8 cellular contexts compared by ENCODE assay signal in the genomic region with DNA sequence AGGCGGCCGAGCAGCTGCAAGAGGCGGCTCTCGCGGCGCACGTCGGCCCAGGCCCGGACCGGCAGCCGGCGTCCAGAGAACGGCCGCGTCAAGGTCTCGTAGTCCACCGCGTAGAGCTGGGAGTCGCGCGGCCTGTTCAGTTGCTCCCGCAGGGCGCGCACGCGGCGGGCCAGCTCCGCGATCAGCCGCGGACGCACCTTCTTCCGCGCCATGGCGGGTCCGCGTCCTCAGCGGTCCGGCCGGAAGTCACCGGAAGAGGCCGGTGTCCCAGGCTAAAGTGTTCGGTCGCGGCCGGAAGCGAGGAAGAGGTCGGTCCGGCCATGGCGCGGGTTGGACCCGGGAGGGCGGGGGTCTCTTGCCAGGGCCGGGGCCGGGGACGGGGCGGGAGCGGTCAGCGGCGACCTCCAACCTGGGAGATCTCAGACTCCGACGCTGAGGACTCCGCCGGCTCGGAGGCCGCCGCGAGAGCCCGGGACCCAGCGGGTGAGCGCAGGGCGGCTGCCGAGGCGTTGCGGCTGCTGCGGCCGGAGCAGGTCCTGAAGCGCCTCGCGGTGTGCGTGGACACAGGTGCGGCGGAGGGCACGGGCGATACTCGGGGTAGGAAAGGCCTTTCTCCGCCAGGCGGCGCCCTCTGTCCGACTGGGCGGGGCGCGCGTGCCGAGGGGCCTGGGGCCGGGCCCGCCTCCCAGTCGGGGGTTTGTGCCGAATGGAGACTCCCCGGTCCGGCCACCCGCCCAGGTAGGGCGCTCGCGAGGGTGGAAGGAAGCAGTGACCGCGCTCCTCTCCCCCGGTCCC. TPM values are rescaled to one million over a fixed set of nuclear protein-coding genes. Genes with fewer than 3 reads are reported as not detected.
DNase-seq lines count a peak whose midpoint lies in the region; ATAC-seq, FAIRE-seq and TF ChIP-seq lines count a peak whose summit lies in the region.

A gene (minus strand): TSS at position 227 of the 795 bp plus-strand sequence. CDS start 15 bp downstream, at position 212.

- H3K9me3 ChIP-seq in pancreas = no peaks in the 10 kb centered on the region
- H3K9me3 ChIP-seq in thymus (ENCODE audit: control insufficient read depth) = no peaks in the 10 kb centered on the region

- H3K27me3 ChIP-seq in pancreas (no peaks in the 10 kb centered on the region), thymus (ENCODE audit: control insufficient read depth, insufficient read depth) (no peaks in the 10 kb centered on the region)

- H3K27ac Mint-ChIP-seq in activated naive CD8-positive, alpha-beta T cell = peak within 1 kb of the TSS; percentile 99

- no peak for FAIRE-seq in pancreas (lab: Jason Lieb, UNC)

- 0 to 1% methylated on average over 59 to 108 of the region's 108 CpGs for WGBS in pancreas, 2 donors
- WGBS in thymus = under 1% methylated on average over 108 of the region's 108 CpGs

- intact Hi-C loops in head of caudate nucleus (cut with DNase I) = no loop called here
- intact Hi-C loops in pancreas (cut with DNase I) = no loop called here

- DNase-seq in DMS153 treated with DMSO at 0.1 percent for 48 hours (lab: John Stamatoyannopoulos, UW; ENCODE audit: unreplicated experiment) = peak; percentile 75
- peak; percentile 67 for DNase-seq in MV-4-11 (lab: John Stamatoyannopoulos, UW)
- peak; percentile 69 for DNase-seq in SKM-1 (lab: John Stamatoyannopoulos, UW; ENCODE audit: unreplicated experiment)
- peak in 41 of 42 donors; percentile 56 to 92 (median 84) for DNase-seq in head of caudate nucleus
- DNase-seq in pancreas = peak; percentile 76 to 96 (median 90)

- peak; percentile 60 to 74 (median 66) for TF ChIP-seq CTCF in pancreas (IDR thresholded peaks at IDR 0.05)

- peaks cover 3% of the 10 kb centered on the region for H3K36me3 Mint-ChIP-seq in activated naive CD8-positive, alpha-beta T cell

- H3K4me1 Mint-ChIP-seq in activated naive CD8-positive, alpha-beta T cell (ENCODE audit: low read depth) = peaks cover 6% of the 10 kb centered on the region

- no peaks in the 10 kb centered on the region for H3K27me3 Mint-ChIP-seq in activated naive CD8-positive, alpha-beta T cell

- H3K4me3 Mint-ChIP-seq in activated naive CD8-positive, alpha-beta T cell = peak within 1 kb of the TSS; percentile 99

- H3K4me1 ChIP-seq in pancreas = peaks cover 9 to 13% (median 9%) of the 10 kb centered on the region in 3 donors
- H3K4me1 ChIP-seq in thymus (ENCODE audit: control insufficient read depth, insufficient read depth, low read length) = peaks cover 20% of the 10 kb centered on the region

- no peaks in the 10 kb centered on the region for H3K9me3 Mint-ChIP-seq in activated naive CD8-positive, alpha-beta T cell (ENCODE audit: low read depth)

- ATAC-seq in GM21825 (IDR thresholded peaks at IDR 0.05; ENCODE audit: unreplicated experiment) (peak; percentile 32), pancreas (peak; percentile 74 to 80 (median 76))

- H3K4me3 ChIP-seq in pancreas = peak within 1 kb of the TSS; percentile 87 to 100 (median 96)
- H3K4me3 ChIP-seq in thymus (ENCODE audit: low read length) = peak within 1 kb of the TSS; percentile 80

- peak within 1 kb of the TSS; percentile 89 to 97 (median 92) for H3K27ac ChIP-seq in pancreas
- peak within 1 kb of the TSS; percentile 83 for H3K27ac ChIP-seq in thymus (ENCODE audit: low read depth)

- H3K36me3 ChIP-seq in pancreas (peaks cover 0 to 27% (median 10%) of the 10 kb centered on the region in 3 donors), thymus (ENCODE audit: control insufficient read depth, insufficient read depth) (peaks cover 49% of the 10 kb centered on the region)

RNA-seq across cellular contexts. Expression of the gene that starts here (rescaled TPM):
- 10 to 100 TPM; 42.4 to 74.5 (median 54.7) TPM for total RNA-seq in pancreas
- polyA plus RNA-seq in pancreas = 10 to 100 TPM; 76.0 to 84.1 TPM
- 101 TPM for polyA plus RNA-seq in thymus

Comparison
In these comparisons a context has a peak if more than half of its experiments do, and no peak if none do; other contexts are left out.
1. Peak in every context shown above with its lines: DNase-seq, ATAC-seq, H3K4me3 ChIP-seq and H3K27ac ChIP-seq.